In genomic region chr17:16100737-16101400, GRCh38 we compare ENCODE assay signal across 15 cellular contexts.
A peak's percentile ranks its signal among the peaks of the same experiment; 100 is the strongest.
DNase-seq lines count a peak whose midpoint lies in the region; ATAC-seq and TF ChIP-seq lines count a peak whose summit lies in the region.
"Had no signal": no experiment of that assay in that cellular context is flagged by ENCODE, and none has a peak within 500 bp of the region (broad histone marks: within the 10 kb centered on the region; RNA-seq: fewer than 3 reads in every experiment).

No MANE protein-coding gene starts in this region.

- ATAC-seq in activated CD8-positive, alpha-beta T cell treated with anti-CD3 and anti-CD28 coated beads for 36 hours: no peak
- no peak for ATAC-seq in activated CD8-positive, alpha-beta T cell treated with anti-CD3 and anti-CD28 coated beads, Interleukin-2, amount 10 ng/mL, durations not matched to agents 7 days and 5 days
- ATAC-seq: heart left ventricle had no signal

- H4K20me1 ChIP-seq in osteoblast (ENCODE audit: insufficient read depth, low read length): peaks cover 3% of the 10 kb centered on the region

- TF ChIP-seq EP300 in suprapubic skin (IDR thresholded peaks at IDR 0.05): no peak

- H3K79me2 ChIP-seq in osteoblast (ENCODE audit: insufficient read depth, low read length): peaks cover 43% of the 10 kb centered on the region

- H3K4me3 ChIP-seq in osteoblast (ENCODE audit: insufficient read depth, low read length) (no peak overlapping the region), foreskin fibroblast (ENCODE audit: low read depth in 1 of 2, low read length in 2 of 2) (no peak overlapping the region), suprapubic skin (no peak overlapping the region)
- H3K4me3 ChIP-seq: heart left ventricle, PC-9 had no signal

- H3K4me1 Mint-ChIP-seq in activated CD8-positive, alpha-beta T cell treated with anti-CD3 and anti-CD28 coated beads for 36 hours (ENCODE audit: low read depth): peaks cover 4% of the 10 kb centered on the region
- H3K4me1 Mint-ChIP-seq in activated CD8-positive, alpha-beta T cell treated with anti-CD3 and anti-CD28 coated beads, Interleukin-2, amount 10 ng/mL, durations not matched to agents 7 days and 5 days (ENCODE audit: low read depth): no peaks in the 10 kb centered on the region
- H3K4me1 Mint-ChIP-seq: activated CD4-positive, alpha-beta T cell treated with anti-CD3 and anti-CD28 coated beads, Interleukin-2, amount 10 ng/mL, durations not matched to agents 7 days and 5 days had no signal

- no peaks in the 10 kb centered on the region for H3K27me3 ChIP-seq in osteoblast (ENCODE audit: insufficient read depth, low read length)
- H3K27me3 ChIP-seq in suprapubic skin: no peaks in the 10 kb centered on the region
- H3K27me3 ChIP-seq: heart left ventricle had no signal

- TF ChIP-seq CTCF in activated CD8-positive, alpha-beta T cell treated with anti-CD3 and anti-CD28 coated beads for 36 hours (IDR thresholded peaks at IDR 0.05): no peak
- TF ChIP-seq CTCF in osteoblast (IDR thresholded peaks at IDR 0.05; ENCODE audit: extremely low read depth, low read depth, low read length): peak; percentile 23
- TF ChIP-seq CTCF in foreskin fibroblast (IDR thresholded peaks at IDR 0.05; ENCODE audit: low read depth, low read length): no peak
- no peak for TF ChIP-seq CTCF in suprapubic skin (IDR thresholded peaks at IDR 0.05)

- WGBS in suprapubic skin: 89% methylated on average over 8 of the region's 8 CpGs

- CTCF ChIA-PET in activated CD8-positive, alpha-beta T cell treated with anti-CD3 and anti-CD28 coated beads for 36 hours (lab: Charles Lee): interaction anchor here (1.5 kb wide), 1 partner anchor 74 kb away, joined by 4 read pairs; no protein-coding TSS in a partner anchor
- CTCF ChIA-PET in activated CD8-positive, alpha-beta T cell treated with anti-CD3 and anti-CD28 coated beads, Interleukin-2, amount 10 ng/mL, durations not matched to agents 7 days and 5 days (lab: Charles Lee): interaction anchor here (0.7 kb wide), 1 partner anchor 38 kb away, joined by 3 read pairs; no protein-coding TSS in a partner anchor

- H3K9me3 Mint-ChIP-seq in activated CD8-positive, alpha-beta T cell treated with anti-CD3 and anti-CD28 coated beads for 36 hours: no peaks in the 10 kb centered on the region
- no peaks in the 10 kb centered on the region for H3K9me3 Mint-ChIP-seq in activated CD8-positive, alpha-beta T cell treated with anti-CD3 and anti-CD28 coated beads, Interleukin-2, amount 10 ng/mL, durations not matched to agents 7 days and 5 days (ENCODE audit: insufficient read depth)
- H3K9me3 Mint-ChIP-seq: activated CD4-positive, alpha-beta T cell treated with anti-CD3 and anti-CD28 coated beads, Interleukin-2, amount 10 ng/mL, durations not matched to agents 7 days and 5 days; T-helper 1 cell treated with Interleukin-12 subunit alpha and Interleukin-12 subunit beta and Interleukin-4 antibody, amounts not matched to agents 30 μg/mL and 1 μg/mL, for 36 hours had no signal

- H3K27me3 Mint-ChIP-seq in activated CD8-positive, alpha-beta T cell treated with anti-CD3 and anti-CD28 coated beads for 36 hours: no peaks in the 10 kb centered on the region
- H3K27me3 Mint-ChIP-seq in activated CD8-positive, alpha-beta T cell treated with anti-CD3 and anti-CD28 coated beads, Interleukin-2, amount 10 ng/mL, durations not matched to agents 7 days and 5 days (ENCODE audit: low read depth): no peaks in the 10 kb centered on the region
- H3K27me3 Mint-ChIP-seq: activated CD4-positive, alpha-beta T cell treated with anti-CD3 and anti-CD28 coated beads, Interleukin-2, amount 10 ng/mL, durations not matched to agents 7 days and 5 days; naive B cell had no signal

- no peak overlapping the region for H3K4me3 Mint-ChIP-seq in activated CD8-positive, alpha-beta T cell treated with anti-CD3 and anti-CD28 coated beads for 36 hours
- no peak overlapping the region for H3K4me3 Mint-ChIP-seq in activated CD8-positive, alpha-beta T cell treated with anti-CD3 and anti-CD28 coated beads, Interleukin-2, amount 10 ng/mL, durations not matched to agents 7 days and 5 days
- H3K4me3 Mint-ChIP-seq: activated CD4-positive, alpha-beta T cell treated with anti-CD3 and anti-CD28 coated beads, Interleukin-2, amount 10 ng/mL, durations not matched to agents 7 days and 5 days; naive B cell; T-helper 1 cell treated with Interleukin-12 subunit alpha and Interleukin-12 subunit beta and Interleukin-4 antibody, amounts not matched to agents 30 μg/mL and 1 μg/mL, for 36 hours had no signal

- H2AFZ ChIP-seq in osteoblast (ENCODE audit: low read length): no peak overlapping the region
- H2AFZ ChIP-seq: PC-9 had no signal

- H3K4me1 ChIP-seq in osteoblast (ENCODE audit: insufficient read depth, low read length) (no peaks in the 10 kb centered on the region), suprapubic skin (no peaks in the 10 kb centered on the region)

- H3K27ac ChIP-seq in osteoblast (ENCODE audit: low read depth, low read length) (no peak overlapping the region), suprapubic skin (no peak overlapping the region)
- H3K27ac ChIP-seq: heart left ventricle, PC-9 had no signal

- H3K9me3 ChIP-seq in osteoblast (ENCODE audit: low read depth, low read length) (no peaks in the 10 kb centered on the region), suprapubic skin (no peaks in the 10 kb centered on the region)
- H3K9me3 ChIP-seq: heart left ventricle had no signal

- no peak for TF ChIP-seq POLR2A in suprapubic skin (IDR thresholded peaks at IDR 0.05)

- peak overlapping the region; percentile 61 for H3K27ac Mint-ChIP-seq in activated CD8-positive, alpha-beta T cell treated with anti-CD3 and anti-CD28 coated beads for 36 hours
- H3K27ac Mint-ChIP-seq in activated CD8-positive, alpha-beta T cell treated with anti-CD3 and anti-CD28 coated beads, Interleukin-2, amount 10 ng/mL, durations not matched to agents 7 days and 5 days: no peak overlapping the region
- H3K27ac Mint-ChIP-seq: activated CD4-positive, alpha-beta T cell treated with anti-CD3 and anti-CD28 coated beads, Interleukin-2, amount 10 ng/mL, durations not matched to agents 7 days and 5 days; T-helper 1 cell treated with Interleukin-12 subunit alpha and Interleukin-12 subunit beta and Interleukin-4 antibody, amounts not matched to agents 30 μg/mL and 1 μg/mL, for 36 hours had no signal

- DNase-seq in activated CD8-positive, alpha-beta T cell treated with anti-CD3 and anti-CD28 coated beads for 36 hours: peak; percentile 46
- DNase-seq in activated CD8-positive, alpha-beta T cell treated with anti-CD3 and anti-CD28 coated beads, Interleukin-2, amount 10 ng/mL, durations not matched to agents 7 days and 5 days: no peak
- DNase-seq in NAMALWA (ENCODE audit: low spot score): peak; percentile 22
- DNase-seq in dermis blood vessel endothelial cell: peak; percentile 34
- no peak for DNase-seq in osteoblast (ENCODE audit: insufficient read length, low spot score, missing footprints)
- no peak for DNase-seq in foreskin fibroblast
- no peak for DNase-seq in NCI-H748 (lab: John Stamatoyannopoulos, UW; ENCODE audit: unreplicated experiment)
- no peak for DNase-seq in suprapubic skin (ENCODE audit: low spot score in 2 of 2)
- DNase-seq: activated CD4-positive, alpha-beta T cell treated with anti-CD3 and anti-CD28 coated beads, Interleukin-2, amount 10 ng/mL, durations not matched to agents 7 days and 5 days; DND-41; effector CD8-positive, alpha-beta T cell; heart left ventricle; naive B cell; PC-9 had no signal

- H3K4me2 ChIP-seq in osteoblast (ENCODE audit: insufficient read depth, low read length): no peak overlapping the region
- H3K4me2 ChIP-seq: PC-9 had no signal

- H3K36me3 Mint-ChIP-seq in activated CD8-positive, alpha-beta T cell treated with anti-CD3 and anti-CD28 coated beads for 36 hours (ENCODE audit: low read depth): peaks cover 38% of the 10 kb centered on the region
- H3K36me3 Mint-ChIP-seq in activated CD8-positive, alpha-beta T cell treated with anti-CD3 and anti-CD28 coated beads, Interleukin-2, amount 10 ng/mL, durations not matched to agents 7 days and 5 days (ENCODE audit: low read depth): peaks cover 52% of the 10 kb centered on the region

- intact Hi-C loops in activated CD8-positive, alpha-beta T cell treated with anti-CD3 and anti-CD28 coated beads for 36 hours (cut with micrococcal nuclease): no loop called here

- POLR2A ChIA-PET in activated CD8-positive, alpha-beta T cell treated with anti-CD3 and anti-CD28 coated beads for 36 hours (lab: Charles Lee): interaction anchor here (0.6 kb wide), 1 partner anchor 421 kb away, joined by 4 read pairs; no protein-coding TSS in a partner anchor
- POLR2A ChIA-PET in activated CD8-positive, alpha-beta T cell treated with anti-CD3 and anti-CD28 coated beads, Interleukin-2, amount 10 ng/mL, durations not matched to agents 7 days and 5 days (lab: Charles Lee): no interaction called here

- H3K36me3 ChIP-seq in osteoblast (ENCODE audit: insufficient read depth, low read length) (peaks cover 48% of the 10 kb centered on the region), suprapubic skin (peaks cover 56% of the 10 kb centered on the region)

Comparison
In these comparisons a context has a peak if more than half of its experiments do, and no peak if none do; other contexts are left out.
1. DNase-seq: peak in activated CD8-positive, alpha-beta T cell treated with anti-CD3 and anti-CD28 coated beads for 36 hours (single experiment), NAMALWA (single experiment) and dermis blood vessel endothelial cell (single experiment); none in activated CD8-positive, alpha-beta T cell treated with anti-CD3 and anti-CD28 coated beads, Interleukin-2, amount 10 ng/mL, durations not matched to agents 7 days and 5 days (single experiment), osteoblast (single experiment), foreskin fibroblast (0 of 2), NCI-H748 (single experiment) and suprapubic skin (0 of 2).